Comparison of ENCODE assay signal across 32 cellular contexts in genomic region chr7:155420116-155420515, GRCh38. TPM values are rescaled to one million over a fixed set of nuclear protein-coding genes. Genes with fewer than 3 reads are reported as not detected.
"Had no signal": no experiment of that assay in that cellular context is flagged by ENCODE, and none has a peak within 500 bp of the region (broad histone marks: within the 10 kb centered on the region; RNA-seq: fewer than 3 reads in every experiment).

No MANE protein-coding gene starts in this region.

- ATAC-seq: activated CD8-positive, alpha-beta T cell treated with anti-CD3 and anti-CD28 coated beads for 36 hours; activated naive CD4-positive, alpha-beta T cell treated with anti-CD3 and anti-CD28 coated beads, Interleukin-2, amount 50 U/mL, for 72 hours; activated T-cell treated with anti-CD3 and anti-CD28 coated beads, Interleukin-2, amount 50 U/mL, for 4 hours; activated T-cell treated with anti-CD3 and anti-CD28 coated beads, Interleukin-2, amount 50 U/mL, for 72 hours; activated T-helper 17 cell treated with anti-CD3 and anti-CD28 coated beads, Interleukin-2, amount 50 U/mL, for 72 hours; body of pancreas had no signal

- DNase-seq: activated B cell treated with CpG ODN at 0.5 μM for 24 hours; activated CD4-positive, alpha-beta memory T cell treated with anti-CD3 and anti-CD28 coated beads for 36 hours; activated CD4-positive, alpha-beta T cell treated with anti-CD3 and anti-CD28 coated beads for 4 hours; activated CD4-positive, alpha-beta T cell treated with anti-CD3 and anti-CD28 coated beads, Interleukin-2, amount 10 ng/mL, durations not matched to agents 24 days and 14 days; activated CD4-positive, alpha-beta T cell treated with anti-CD3 and anti-CD28 coated beads, Interleukin-2, amount 50 U/mL, for 1 hour; activated CD4-positive, alpha-beta T cell treated with anti-CD3 and anti-CD28 coated beads, Interleukin-2, amount 50 U/mL, for 4 hours; activated CD4-positive, CD25-positive, alpha-beta regulatory T cell treated with anti-CD3 and anti-CD28 coated beads, Interleukin-2, amount 50 U/mL, for 72 hours; activated CD8-positive, alpha-beta memory T cell treated with anti-CD3 and anti-CD28 coated beads, Interleukin-2, amount 50 U/mL, for 4 hours; activated CD8-positive, alpha-beta T cell treated with anti-CD3 and anti-CD28 coated beads for 36 hours; activated effector memory CD4-positive, alpha-beta T cell treated with anti-CD3 and anti-CD28 coated beads, Interleukin-2, amount 50 U/mL, for 16 hours; activated gamma-delta T cell treated with Interleukin-2 at 50 U/mL for 16 hours; activated naive CD4-positive, alpha-beta T cell; activated naive CD4-positive, alpha-beta T cell treated with anti-CD3 and anti-CD28 coated beads for 36 hours; activated naive CD4-positive, alpha-beta T cell treated with anti-CD3 and anti-CD28 coated beads, Interleukin-2, amount 50 U/mL, for 16 hours; activated naive CD8-positive, alpha-beta T cell treated with anti-CD3 and anti-CD28 coated beads for 36 hours; activated T-cell treated with anti-CD3 and anti-CD28 coated beads for 4 hours; activated T-cell treated with anti-CD3 and anti-CD28 coated beads, Interleukin-2, amount 50 U/mL, for 1 hour; activated T-cell treated with anti-CD3 and anti-CD28 coated beads, Interleukin-2, amount 50 U/mL, for 4 hours; activated T-cell treated with anti-CD3 and anti-CD28 coated beads, Interleukin-2, amount 50 U/mL, for 72 hours; adrenal gland; amniotic stem cell; aorta; body of pancreas; brain microvascular endothelial cell; T-helper 1 cell; T-helper 2 cell; T-helper 9 cell had no signal

RNA-seq across cellular contexts. Expression of gene EN2, which starts 37.8 kb away (rescaled TPM):
- total RNA-seq: activated B cell treated with CpG ODN at 0.5 μM for 24 hours; activated CD4-positive, alpha-beta memory T cell treated with anti-CD3 and anti-CD28 coated beads for 36 hours; activated CD4-positive, alpha-beta T cell treated with anti-CD3 and anti-CD28 coated beads, Interleukin-2, amount 10 ng/mL, durations not matched to agents 24 days and 14 days; activated CD8-positive, alpha-beta memory T cell treated with anti-CD3 and anti-CD28 coated beads for 36 hours; activated CD8-positive, alpha-beta T cell treated with anti-CD3 and anti-CD28 coated beads for 36 hours; activated naive CD4-positive, alpha-beta T cell treated with anti-CD3 and anti-CD28 coated beads for 36 hours; activated naive CD4-positive, alpha-beta T cell treated with anti-CD3 and anti-CD28 coated beads, Interleukin-2, amount 50 U/mL, for 72 hours; activated naive CD8-positive, alpha-beta T cell treated with anti-CD3 and anti-CD28 coated beads for 36 hours; activated T-cell treated with anti-CD3 and anti-CD28 coated beads, Interleukin-2, amount 50 U/mL, for 4 hours; activated T-cell treated with anti-CD3 and anti-CD28 coated beads, Interleukin-2, amount 50 U/mL, for 72 hours; activated T-helper 1 cell treated with anti-CD3 and anti-CD28 coated beads, Interleukin-12 subunit alpha, Interleukin-12 subunit beta, Interleukin-2, Interleukin-4 antibody, amounts not matched to agents 30 ng/mL and 10 ng/mL and 1 ng/mL, durations not matched to agents 14 hours and 24 hours and 36 hours; activated T-helper 17 cell treated with anti-CD3 and anti-CD28 coated beads, Interleukin-2, amount 50 U/mL, for 72 hours; aorta; astrocyte; body of pancreas had no signal
